Comparison of ENCODE assay signal across 12 cellular contexts in genomic region chr6:134170844-134171243, GRCh38.
A peak's percentile ranks its signal among the peaks of the same experiment; 100 is the strongest.
DNase-seq lines count a peak whose midpoint lies in the region; ATAC-seq, FAIRE-seq and TF ChIP-seq lines count a peak whose summit lies in the region.
"Had no signal": no experiment of that assay in that cellular context is flagged by ENCODE, and none has a peak within 500 bp of the region (broad histone marks: within the 10 kb centered on the region; RNA-seq: fewer than 3 reads in every experiment).

No MANE protein-coding gene starts in this region.

- peaks cover 66% of the 10 kb centered on the region for H4K20me1 ChIP-seq in astrocyte (ENCODE audit: insufficient read depth, low read length)

- peak overlapping the region in 1 of 2 donors; percentile 53 for H3K4me3 Mint-ChIP-seq in activated T-cell treated with anti-CD3 and anti-CD28 coated beads, Interleukin-2, amount 50 U/mL, for 72 hours
- H3K4me3 Mint-ChIP-seq in astrocyte (ENCODE audit: unreplicated experiment) = peak overlapping the region; percentile 100

- peaks cover 52% of the 10 kb centered on the region for H3K79me2 ChIP-seq in astrocyte (ENCODE audit: insufficient read depth, low read length)

- no peaks in the 10 kb centered on the region for H3K27me3 ChIP-seq in astrocyte (ENCODE audit: insufficient read depth, low read length)

- H3K9me3 Mint-ChIP-seq in activated T-cell treated with anti-CD3 and anti-CD28 coated beads, Interleukin-2, amount 50 U/mL, for 72 hours = no peaks in the 10 kb centered on the region
- H3K9me3 Mint-ChIP-seq in astrocyte (ENCODE audit: unreplicated experiment) = no peaks in the 10 kb centered on the region

- no peak for TF ChIP-seq CTCF in astrocyte (IDR thresholded peaks at IDR 0.05; ENCODE audit: insufficient read depth, low read depth, low read length)

- peaks cover 62% of the 10 kb centered on the region for H3K36me3 ChIP-seq in astrocyte (ENCODE audit: insufficient read depth, low read length)

- H3K27ac ChIP-seq in astrocyte (ENCODE audit: low read depth, low read length) (no peak overlapping the region), temporal lobe (ENCODE audit: low read depth, low read length) (peak overlapping the region; percentile 58)

- H3K4me1 ChIP-seq in astrocyte (ENCODE audit: insufficient read depth, low read length) = peaks cover 36% of the 10 kb centered on the region

- peak overlapping the region; percentile 95 for H3K4me3 ChIP-seq in astrocyte (ENCODE audit: insufficient read depth, low read depth, low read length)

- H3K9me3 ChIP-seq in astrocyte (ENCODE audit: insufficient read depth, low read depth, low read length) = no peaks in the 10 kb centered on the region

- H3K4me1 Mint-ChIP-seq in activated T-cell treated with anti-CD3 and anti-CD28 coated beads, Interleukin-2, amount 50 U/mL, for 72 hours (ENCODE audit: low read depth) = peaks cover 38% of the 10 kb centered on the region
- peaks cover 31% of the 10 kb centered on the region for H3K4me1 Mint-ChIP-seq in astrocyte (ENCODE audit: low read depth, unreplicated experiment)

- no peak for FAIRE-seq in astrocyte (lab: Jason Lieb, UNC)

- H3K27me3 Mint-ChIP-seq in activated T-cell treated with anti-CD3 and anti-CD28 coated beads, Interleukin-2, amount 50 U/mL, for 72 hours (ENCODE audit: low read depth) = no peaks in the 10 kb centered on the region
- H3K27me3 Mint-ChIP-seq in astrocyte (ENCODE audit: low read depth, unreplicated experiment) = no peaks in the 10 kb centered on the region

- no peak overlapping the region for H2AFZ ChIP-seq in astrocyte (ENCODE audit: low read depth, low read length)

- H3K4me2 ChIP-seq in astrocyte (ENCODE audit: low read length) = peak overlapping the region; percentile 93

- H3K36me3 Mint-ChIP-seq in activated T-cell treated with anti-CD3 and anti-CD28 coated beads, Interleukin-2, amount 50 U/mL, for 72 hours (ENCODE audit: insufficient read depth in 2 of 2) = peaks cover 12 to 32% of the 10 kb centered on the region in 2 donors
- peaks cover 38% of the 10 kb centered on the region for H3K36me3 Mint-ChIP-seq in astrocyte (ENCODE audit: low read depth, unreplicated experiment)

- ATAC-seq in activated T-cell treated with anti-CD3 and anti-CD28 coated beads, Interleukin-2, amount 50 U/mL, for 72 hours (replicated peaks in 1 of 2) = no peak
- ATAC-seq: Panc1 had no signal

- H3K9ac ChIP-seq in astrocyte (ENCODE audit: low read length) = peak overlapping the region; percentile 95

- H3K27ac Mint-ChIP-seq in activated T-cell treated with anti-CD3 and anti-CD28 coated beads, Interleukin-2, amount 50 U/mL, for 72 hours = peak overlapping the region; percentile 98
- H3K27ac Mint-ChIP-seq in astrocyte (ENCODE audit: unreplicated experiment) = peak overlapping the region; percentile 8

- in situ Hi-C loops in ACHN (cut with HindIII; ENCODE audit: low pct_ligation_motif_present, low pct_unique_long_range_greater_than_20kb, low sequenced_read_pairs) = loop anchor here (25.0 kb wide), 1 partner anchor 766 kb away; no protein-coding TSS in a partner anchor

- DNase-seq in activated T-cell treated with anti-CD3 and anti-CD28 coated beads, Interleukin-2, amount 50 U/mL, for 72 hours = no peak
- DNase-seq in activated T-cell treated with anti-CD3 and anti-CD28 coated beads for 4 hours = no peak
- DNase-seq in astrocyte (ENCODE audit: low read depth) = no peak
- DNase-seq in left kidney (ENCODE audit: low read depth, low spot score) = peak; percentile 71
- no peak for DNase-seq in ACHN
- no peak for DNase-seq in SHP77 treated with DMSO at 0.1 percent for 48 hours (lab: John Stamatoyannopoulos, UW)
- DNase-seq in medulla oblongata (ENCODE audit: extremely low spot score) = no peak
- DNase-seq: AML-193; H7; stimulated activated CD4-positive, alpha-beta T cell treated with anti-CD3 and anti-CD28 coated beads, Interleukin-4, amount 100 ng/mL, for 4 hours had no signal
